Comparison of ENCODE assay signal across 26 cellular contexts in genomic region chr14:100381386-100382105, GRCh38. TPM values are rescaled to one million over a fixed set of nuclear protein-coding genes. Genes with fewer than 3 reads are reported as not detected.
A peak's percentile ranks its signal among the peaks of the same experiment; 100 is the strongest.
DNase-seq lines count a peak whose midpoint lies in the region; ATAC-seq and TF ChIP-seq lines count a peak whose summit lies in the region.
"Had no signal": no experiment of that assay in that cellular context is flagged by ENCODE, and none has a peak within 500 bp of the region (broad histone marks: within the 10 kb centered on the region; RNA-seq: fewer than 3 reads in every experiment).

No MANE protein-coding gene starts in this region.

- H3K4me1 Mint-ChIP-seq in endodermal cell, result peaks cover 22% of the 10 kb centered on the region

- H3K4me3 Mint-ChIP-seq in endodermal cell, result no peak overlapping the region
- H3K4me3 Mint-ChIP-seq: activated naive CD4-positive, alpha-beta T cell treated with anti-CD3 and anti-CD28 coated beads, Interleukin-2, amount 50 U/mL, for 24 hours; activated T-cell treated with anti-CD3 and anti-CD28 coated beads, Interleukin-2, amount 50 U/mL, for 72 hours had no signal

- no peak overlapping the region for H3K9ac ChIP-seq in endodermal cell (ENCODE audit: extremely low read depth, low read length, poor library complexity, severe bottlenecking)
- no peak overlapping the region for H3K9ac ChIP-seq in trophoblast cell (ENCODE audit: low read length)

- H3K4me3 ChIP-seq in endodermal cell (ENCODE audit: low read length) (no peak overlapping the region), trophoblast cell (ENCODE audit: low read depth, low read length) (no peak overlapping the region)
- H3K4me3 ChIP-seq: lower lobe of right lung, upper lobe of left lung had no signal

- no peak overlapping the region for H3K27ac ChIP-seq in endodermal cell (ENCODE audit: low read depth, low read length)
- H3K27ac ChIP-seq in trophoblast cell (ENCODE audit: low read depth, low read length), result no peak overlapping the region
- H3K27ac ChIP-seq: C4-2B, lower lobe of right lung had no signal

- H3K27me3 Mint-ChIP-seq in endodermal cell (ENCODE audit: insufficient read depth), result no peaks in the 10 kb centered on the region
- H3K27me3 Mint-ChIP-seq: activated naive CD4-positive, alpha-beta T cell treated with anti-CD3 and anti-CD28 coated beads, Interleukin-2, amount 50 U/mL, for 24 hours had no signal

- H4K8ac ChIP-seq in trophoblast cell (ENCODE audit: low read depth, low read length), result no peak overlapping the region

- H3K9me3 ChIP-seq in endodermal cell (ENCODE audit: control insufficient read depth, low read length) (no peaks in the 10 kb centered on the region), trophoblast cell (ENCODE audit: insufficient read depth, low read depth, low read length) (no peaks in the 10 kb centered on the region)
- H3K9me3 ChIP-seq: lower lobe of right lung, upper lobe of left lung had no signal

- no peak overlapping the region for H3K4ac ChIP-seq in trophoblast cell (ENCODE audit: low read depth, low read length)

- no peak overlapping the region for H2BK120ac ChIP-seq in trophoblast cell (ENCODE audit: insufficient read depth, low read length, poor library complexity)

- no peak overlapping the region for H4K91ac ChIP-seq in trophoblast cell (ENCODE audit: low read depth, low read length)

- no peak overlapping the region for H2BK5ac ChIP-seq in trophoblast cell (ENCODE audit: low read depth, low read length, poor library complexity)

- no peaks in the 10 kb centered on the region for H3K27me3 ChIP-seq in endodermal cell (ENCODE audit: control insufficient read depth, insufficient read depth, low read length, poor library complexity, severe bottlenecking)
- no peaks in the 10 kb centered on the region for H3K27me3 ChIP-seq in trophoblast cell (ENCODE audit: insufficient read depth, low read length)
- H3K27me3 ChIP-seq: upper lobe of left lung had no signal

- no peak overlapping the region for H3K18ac ChIP-seq in trophoblast cell (ENCODE audit: low read length)

- no peaks in the 10 kb centered on the region for H3K79me2 ChIP-seq in trophoblast cell (ENCODE audit: control insufficient read depth, insufficient read depth, low read length, poor library complexity)

- no peaks in the 10 kb centered on the region for H3K4me1 ChIP-seq in endodermal cell (ENCODE audit: control insufficient read depth, insufficient read depth, low read length)
- peaks cover 0 to 3% of the 10 kb centered on the region in 2 experiments for H3K4me1 ChIP-seq in trophoblast cell (ENCODE audit: control insufficient read depth in 1 of 2, insufficient read depth in 2 of 2, low read length in 2 of 2)

- no peaks in the 10 kb centered on the region for H3K9me3 Mint-ChIP-seq in endodermal cell
- H3K9me3 Mint-ChIP-seq: activated naive CD4-positive, alpha-beta T cell treated with anti-CD3 and anti-CD28 coated beads, Interleukin-2, amount 50 U/mL, for 24 hours had no signal

- H3K14ac ChIP-seq in trophoblast cell (ENCODE audit: low read length), result no peak overlapping the region

- no peak overlapping the region for H2AK5ac ChIP-seq in trophoblast cell (ENCODE audit: low read length)

- H3K23ac ChIP-seq in trophoblast cell (ENCODE audit: low read length), result peak overlapping the region; percentile 33

- no peak overlapping the region for H3K4me2 ChIP-seq in trophoblast cell (ENCODE audit: low read length)

- TF ChIP-seq CTCF in endodermal cell (conservative IDR thresholded peaks at IDR 0.05), result no peak

- peaks cover under 1% of the 10 kb centered on the region for H3K79me1 ChIP-seq in trophoblast cell (ENCODE audit: low read length)

- no peak overlapping the region for H3K27ac Mint-ChIP-seq in endodermal cell
- H3K27ac Mint-ChIP-seq: activated naive CD4-positive, alpha-beta T cell treated with anti-CD3 and anti-CD28 coated beads, Interleukin-2, amount 50 U/mL, for 24 hours; activated T-cell treated with anti-CD3 and anti-CD28 coated beads, Interleukin-2, amount 50 U/mL, for 72 hours had no signal

- DNase-seq in COR-L47 (lab: John Stamatoyannopoulos, UW), result peak; percentile 36
- DNase-seq in NCI-H146 treated with DMSO at 0.1 percent for 48 hours (lab: John Stamatoyannopoulos, UW; ENCODE audit: unreplicated experiment), result peak; percentile 34
- peak; percentile 53 for DNase-seq in endodermal cell
- DNase-seq in trophoblast cell, result no peak
- DNase-seq in iPS-NIHi7 (ENCODE audit: extremely low spot score), result no peak
- DNase-seq in GM19238 (ENCODE audit: insufficient read length, low spot score), result no peak
- no peak for DNase-seq in activated CD8-positive, alpha-beta memory T cell treated with anti-CD3 and anti-CD28 coated beads, Interleukin-2, amount 50 U/mL, for 4 hours
- DNase-seq: activated CD4-positive, alpha-beta T cell treated with anti-CD3 and anti-CD28 coated beads for 1 hour; activated T-cell treated with anti-CD3 and anti-CD28 coated beads, Interleukin-2, amount 50 U/mL, for 72 hours; effector CD8-positive, alpha-beta T cell; foreskin melanocyte; hippocampal formation; lower lobe of right lung; NCI-H1436 treated with DMSO at 0.1 percent for 48 hours; NCI-H2227 treated with DMSO at 0.1 percent for 48 hours; NCI-H774; OCI-M1; stimulated activated CD4-positive, alpha-beta T cell treated with anti-CD3 and anti-CD28 coated beads, Interleukin-2, amount 100 ng/mL, for 48 hours; stimulated activated naive CD4-positive, alpha-beta T cell treated with Interleukin-2 at 50 U/mL for 16 hours; upper lobe of left lung had no signal

- H3K36me3 ChIP-seq in endodermal cell (ENCODE audit: control insufficient read depth, insufficient read depth, low read length), result peaks cover 20% of the 10 kb centered on the region
- H3K36me3 ChIP-seq in trophoblast cell (ENCODE audit: control insufficient read depth in 1 of 2, insufficient read depth in 2 of 2, low read length in 2 of 2), result peaks cover 0 to 2% of the 10 kb centered on the region in 2 experiments

- H4K12ac ChIP-seq in trophoblast cell (ENCODE audit: low read depth, low read length), result no peak overlapping the region

- WGBS in endodermal cell (ENCODE audit: insufficient coverage in 1 of 2, insufficient read length in 1 of 2), 2 experiments, result 72 to 79% methylated on average over 2 to 12 of the region's 12 CpGs
- WGBS in trophoblast cell (ENCODE audit: extremely low coverage, insufficient coverage, insufficient read length), result no CpG with 5 or more reads among the region's 12 CpGs

- ATAC-seq in GM21526 (IDR thresholded peaks at IDR 0.05; ENCODE audit: low FRiP score, unreplicated experiment), result no peak
- ATAC-seq: activated T-cell treated with anti-CD3 and anti-CD28 coated beads, Interleukin-2, amount 50 U/mL, for 72 hours; lower lobe of right lung; Right ventricle myocardium inferior had no signal

- H2AFZ ChIP-seq in trophoblast cell (ENCODE audit: insufficient read depth, low read length, poor library complexity), result no peak overlapping the region

- no peak overlapping the region for H2BK12ac ChIP-seq in trophoblast cell (ENCODE audit: low read length)

- H3K36me3 Mint-ChIP-seq in endodermal cell (ENCODE audit: low read depth), result peaks cover 8% of the 10 kb centered on the region

RNA-seq across cellular contexts. Expression of gene WDR25, which starts 5.3 kb away (rescaled TPM):
- total RNA-seq in endodermal cell, result 1 to 10 TPM; 5.8 to 8.0 TPM
- polyA plus RNA-seq in endodermal cell (2013, experiment 1 of 2), result 6.9 TPM
- 7.5 TPM for polyA plus RNA-seq in endodermal cell (2013, experiment 2 of 2)
- 3.6 and 3.8 TPM in 2 replicates for polyA plus RNA-seq in trophoblast cell (2013)

RNA-seq across cellular contexts. Expression of gene SLC25A47, which starts 58.4 kb away (rescaled TPM):
- not detected for total RNA-seq in endodermal cell
- not detected for polyA plus RNA-seq in endodermal cell (2013, experiment 1 of 2)
- not detected for polyA plus RNA-seq in endodermal cell (2013, experiment 2 of 2)
- 0.05 and 0.17 TPM in 2 replicates for polyA plus RNA-seq in trophoblast cell (2013)
- total RNA-seq: activated CD8-positive, alpha-beta memory T cell treated with anti-CD3 and anti-CD28 coated beads for 36 hours; activated T-cell treated with anti-CD3 and anti-CD28 coated beads, Interleukin-2, amount 50 U/mL, for 72 hours; chondrocyte; lower lobe of right lung; Right ventricle myocardium inferior; upper lobe of left lung had no signal

Comparison
In these comparisons a context has a peak if more than half of its experiments do, and no peak if none do; other contexts are left out.
1. DNase-seq: peak in COR-L47 (single experiment), NCI-H146 treated with DMSO at 0.1 percent for 48 hours (single experiment) and endodermal cell (single experiment); none in trophoblast cell (0 of 2), iPS-NIHi7 (single experiment), GM19238 (single experiment) and activated CD8-positive, alpha-beta memory T cell treated with anti-CD3 and anti-CD28 coated beads, Interleukin-2, amount 50 U/mL, for 4 hours (single experiment).